16 cellular contexts compared by ENCODE assay signal in the genomic region with DNA sequence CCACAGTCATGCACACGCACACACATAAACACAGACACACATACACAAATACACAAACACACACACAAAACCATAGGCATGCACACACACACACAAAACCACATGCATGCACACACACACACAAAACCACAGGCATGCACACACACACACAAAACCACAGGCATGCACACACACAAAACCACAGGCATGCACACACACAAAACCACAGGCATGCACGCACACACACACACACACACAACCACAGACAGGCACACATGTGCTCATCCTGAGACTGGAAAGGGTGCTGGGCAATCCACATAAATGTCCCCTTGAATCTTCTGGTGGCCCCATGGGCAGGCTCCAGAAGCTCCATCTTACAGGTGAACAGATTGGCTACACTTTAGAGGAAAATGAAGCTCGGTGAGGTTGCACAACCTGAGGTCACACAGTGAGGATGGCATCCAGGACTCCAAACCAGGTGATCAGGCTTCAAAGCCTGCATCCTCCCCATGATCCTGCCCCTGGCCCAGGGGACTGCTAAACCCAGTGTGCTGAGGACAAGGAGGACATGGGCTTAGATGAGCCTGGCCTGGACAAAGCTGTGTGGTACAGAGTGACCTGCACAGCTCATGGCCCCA.
A peak's percentile ranks its signal among the peaks of the same experiment; 100 is the strongest.
DNase-seq lines count a peak whose midpoint lies in the region; ATAC-seq, FAIRE-seq and TF ChIP-seq lines count a peak whose summit lies in the region.
"Had no signal": no experiment of that assay in that cellular context is flagged by ENCODE, and none has a peak within 500 bp of the region (broad histone marks: within the 10 kb centered on the region; RNA-seq: fewer than 3 reads in every experiment).

No MANE protein-coding gene starts in this region.

- H3K27me3 Mint-ChIP-seq in activated CD4-positive, alpha-beta T cell treated with anti-CD3 and anti-CD28 coated beads, Interleukin-2, amount 10 ng/mL, durations not matched to agents 24 days and 14 days, result no peaks in the 10 kb centered on the region
- no peaks in the 10 kb centered on the region for H3K27me3 Mint-ChIP-seq in activated CD4-positive, alpha-beta T cell treated with anti-CD3 and anti-CD28 coated beads for 36 hours

- peaks cover 47% of the 10 kb centered on the region for H3K4me1 Mint-ChIP-seq in activated CD4-positive, alpha-beta T cell treated with anti-CD3 and anti-CD28 coated beads, Interleukin-2, amount 10 ng/mL, durations not matched to agents 24 days and 14 days
- H3K4me1 Mint-ChIP-seq in activated CD4-positive, alpha-beta T cell treated with anti-CD3 and anti-CD28 coated beads for 36 hours, result peaks cover 34% of the 10 kb centered on the region

- H2BK15ac ChIP-seq in H1 (ENCODE audit: low read length), result peak overlapping the region; percentile 99; the same call in 1 of the 2 replicates

- 75% methylated on average over 3 of the region's 3 CpGs; no CpG with 5 or more reads in 1 of the 2 experiments for WGBS in H1 (ENCODE audit: extremely low coverage in 1 of 2, insufficient coverage in 1 of 2, insufficient read length in 1 of 2, insufficient replicate concordance in 2 of 2, low coverage in 1 of 2, low lambda C conversion rate in 2 of 2, missing lambda C conversion rate in 1 of 2), 2 experiments

- H3K4me3 Mint-ChIP-seq in activated CD4-positive, alpha-beta T cell treated with anti-CD3 and anti-CD28 coated beads, Interleukin-2, amount 10 ng/mL, durations not matched to agents 24 days and 14 days, result peak overlapping the region; percentile 29
- no peak overlapping the region for H3K4me3 Mint-ChIP-seq in activated CD4-positive, alpha-beta T cell treated with anti-CD3 and anti-CD28 coated beads for 36 hours
- H3K4me3 Mint-ChIP-seq: immature natural killer cell had no signal

- no peak for FAIRE-seq in H1 (lab: Jason Lieb, UNC)

- intact Hi-C loops in activated CD4-positive, alpha-beta T cell treated with anti-CD3 and anti-CD28 coated beads, Interleukin-2, amount 10 ng/mL, durations not matched to agents 24 days and 14 days (cut with micrococcal nuclease), result loop anchor here (10.0 kb wide), 2 partner anchors 235 to 435 kb away; a partner anchor contains a TSS
- intact Hi-C loops in activated CD4-positive, alpha-beta T cell treated with anti-CD3 and anti-CD28 coated beads for 36 hours (cut with DNase I, micrococcal nuclease), result loop anchor here (1.0 to 10.0 kb wide), 2 partner anchors 15 to 145 kb away; a partner anchor contains a TSS
- intact Hi-C loops in left lung (cut with DNase I), result no loop called here

- H3K23ac ChIP-seq in H1 (ENCODE audit: insufficient read length), result no peak overlapping the region

- H3K23me2 ChIP-seq in H1 (ENCODE audit: low read depth, low read length), result no peaks in the 10 kb centered on the region; the same call in 1 of the 2 replicates

- CTCF ChIA-PET in activated CD4-positive, alpha-beta T cell treated with anti-CD3 and anti-CD28 coated beads for 36 hours (lab: Charles Lee), result interaction anchor here (0.6 to 1.8 kb wide), 4 partner anchors 17 to 759 kb away, joined by 3 to 6 read pairs (median 3); no protein-coding TSS in a partner anchor
- CTCF ChIA-PET in H1 (lab: Charles Lee; ENCODE audit: partially characterized antibody), result interaction anchor here (0.7 to 3.9 kb wide), 10 partner anchors 11 to 353 kb away, joined by 3 to 18 read pairs (median 5); no protein-coding TSS in a partner anchor

- peak overlapping the region; percentile 89 for H4K91ac ChIP-seq in H1 (replicated peaks; ENCODE audit: insufficient read length, low read length)

- no peak for DNase-seq in activated CD4-positive, alpha-beta T cell treated with anti-CD3 and anti-CD28 coated beads, Interleukin-2, amount 10 ng/mL, durations not matched to agents 24 days and 14 days
- DNase-seq in activated CD4-positive, alpha-beta T cell treated with anti-CD3 and anti-CD28 coated beads for 36 hours, result no peak
- DNase-seq in NT2/D1 (ENCODE audit: low read depth, low spot score) (no peak), H1 (ENCODE audit: low read depth in 1 of 2, low spot score in 2 of 2) (no peak), left lung (no peak), NCI-H2107 treated with DMSO at 0.1 percent for 48 hours (lab: John Stamatoyannopoulos, UW; ENCODE audit: unreplicated experiment) (no peak)
- DNase-seq: 8988T; central memory CD4-positive, alpha-beta T cell; effector CD8-positive, alpha-beta T cell; immature natural killer cell; mammary epithelial cell had no signal

- H3K79me1 ChIP-seq in H1 (ENCODE audit: low read depth, low read length), result no peaks in the 10 kb centered on the region

- TF ChIP-seq EP300 in H1 (IDR thresholded peaks at IDR 0.05; ENCODE audit: borderline replicate concordance in 1 of 2, low read depth in 2 of 2, low read length in 2 of 2), result no peak

- H2BK12ac ChIP-seq in H1 (ENCODE audit: low read depth, low read length), result peak overlapping the region; percentile 81; the same call in 1 of the 2 replicates

- peaks cover 10% of the 10 kb centered on the region for H3K4me1 ChIP-seq in NT2/D1 (ENCODE audit: insufficient read depth, insufficient read length)
- peaks cover 0 to 11% (median 3%) of the 10 kb centered on the region in 4 experiments; a peak in 4 of 7 replicates for H3K4me1 ChIP-seq in H1 (replicated peaks in 1 of 4; ENCODE audit: control insufficient read depth in 3 of 4, insufficient read depth in 4 of 4, low read length in 3 of 4)
- H3K4me1 ChIP-seq in parathyroid adenoma, result peaks cover 15% of the 10 kb centered on the region
- peaks cover 0 to 7% of the 10 kb centered on the region in 2 donors for H3K4me1 ChIP-seq in left lung
- H3K4me1 ChIP-seq: prostate gland had no signal

- H2BK5ac ChIP-seq in H1 (ENCODE audit: low read depth, low read length), result no peak overlapping the region

- H4K8ac ChIP-seq in H1 (ENCODE audit: extremely low read depth, insufficient read depth, low read length), result no peak overlapping the region

- H3K9ac ChIP-seq in NT2/D1 (ENCODE audit: insufficient read length, low read depth), result peak overlapping the region; percentile 36
- H3K9ac ChIP-seq in H1 (replicated peaks in 1 of 4; ENCODE audit: extremely low read depth in 1 of 4, low read depth in 3 of 4, low read length in 3 of 4), result no peak overlapping the region
- no peak overlapping the region for H3K9ac ChIP-seq in parathyroid adenoma

- H3K9me3 ChIP-seq in NT2/D1 (ENCODE audit: insufficient read depth, low read length), result no peaks in the 10 kb centered on the region
- no peaks in the 10 kb centered on the region for H3K9me3 ChIP-seq in H1 (ENCODE audit: insufficient read depth in 2 of 2, low read depth in 1 of 2, low read length in 1 of 2)
- no peaks in the 10 kb centered on the region for H3K9me3 ChIP-seq in parathyroid adenoma (ENCODE audit: control insufficient read depth, low read length)
- H3K9me3 ChIP-seq in left lung, result peaks cover 0 to 3% of the 10 kb centered on the region in 2 donors
- H3K9me3 ChIP-seq: BE2C, prostate gland had no signal

- H3K27ac Mint-ChIP-seq in activated CD4-positive, alpha-beta T cell treated with anti-CD3 and anti-CD28 coated beads, Interleukin-2, amount 10 ng/mL, durations not matched to agents 24 days and 14 days, result peak overlapping the region; percentile 51
- H3K27ac Mint-ChIP-seq in activated CD4-positive, alpha-beta T cell treated with anti-CD3 and anti-CD28 coated beads for 36 hours, result no peak overlapping the region

- no peak overlapping the region for H3K4me3 ChIP-seq in NT2/D1 (ENCODE audit: insufficient read length, low read depth)
- H3K4me3 ChIP-seq in H1 (ENCODE audit: extremely low read depth in 1 of 4, insufficient read depth in 2 of 4, low read depth in 3 of 4, low read length in 4 of 4), result no peak overlapping the region
- H3K4me3 ChIP-seq in parathyroid adenoma (ENCODE audit: low read depth, low read length), result no peak overlapping the region
- H3K4me3 ChIP-seq in left lung, result no peak overlapping the region
- H3K4me3 ChIP-seq: heart left ventricle, prostate gland had no signal

- peaks cover 0 to 2% of the 10 kb centered on the region in 2 experiments; a peak in 1 of 4 replicates for H3K79me2 ChIP-seq in H1 (ENCODE audit: control insufficient read depth in 1 of 2, insufficient read depth in 2 of 2, low read length in 2 of 2)
- no peaks in the 10 kb centered on the region for H3K79me2 ChIP-seq in parathyroid adenoma

- POLR2A ChIA-PET in activated CD4-positive, alpha-beta T cell treated with anti-CD3 and anti-CD28 coated beads for 36 hours (lab: Charles Lee), result interaction anchor here (0.8 kb wide), 1 partner anchor 18 kb away, joined by 3 read pairs; no protein-coding TSS in a partner anchor
- POLR2A ChIA-PET in H1 (lab: Charles Lee; ENCODE audit: partially characterized antibody), result interaction anchor here (2.4 kb wide), 1 partner anchor 145 kb away, joined by 13 read pairs; a partner anchor contains a TSS

- H2AFZ ChIP-seq in H1 (ENCODE audit: low read length), result no peak overlapping the region
- no peak overlapping the region for H2AFZ ChIP-seq in parathyroid adenoma

- no peaks in the 10 kb centered on the region for H3K9me3 Mint-ChIP-seq in activated CD4-positive, alpha-beta T cell treated with anti-CD3 and anti-CD28 coated beads, Interleukin-2, amount 10 ng/mL, durations not matched to agents 24 days and 14 days
- H3K9me3 Mint-ChIP-seq in activated CD4-positive, alpha-beta T cell treated with anti-CD3 and anti-CD28 coated beads for 36 hours (ENCODE audit: low read depth), result peaks cover 2% of the 10 kb centered on the region
- H3K9me3 Mint-ChIP-seq: immature natural killer cell had no signal

- no peak overlapping the region for H3K4me2 ChIP-seq in H1 (ENCODE audit: insufficient read depth in 1 of 2, low read depth in 2 of 2, low read length in 2 of 2)
- H3K4me2 ChIP-seq in parathyroid adenoma (ENCODE audit: low read length), result no peak overlapping the region

- no peak for TF ChIP-seq POLR2A in H1 (IDR thresholded peaks at IDR 0.05; ENCODE audit: control extremely low read depth in 1 of 2, low read depth in 2 of 2, low read length in 2 of 2)

- ATAC-seq in activated CD4-positive, alpha-beta T cell treated with anti-CD3 and anti-CD28 coated beads for 36 hours, result no peak
- ATAC-seq in left lung, result no peak
- no peak for ATAC-seq in HG02798 (IDR thresholded peaks at IDR 0.05; ENCODE audit: poor library complexity, unreplicated experiment)

- H3K27ac ChIP-seq in H1 (ENCODE audit: low read depth, low read length) (no peak overlapping the region), parathyroid adenoma (peak overlapping the region; percentile 65), left lung (no peak overlapping the region)
- H3K27ac ChIP-seq: heart left ventricle, prostate gland had no signal

- peak overlapping the region; percentile 76 for H2AK5ac ChIP-seq in H1 (ENCODE audit: low read depth, low read length)

- peak overlapping the region; percentile 66 for H3K4ac ChIP-seq in H1 (replicated peaks; ENCODE audit: insufficient read length, low read depth, low read length)

- no peak overlapping the region for H3K14ac ChIP-seq in H1 (ENCODE audit: insufficient read length)

- no peak for TF ChIP-seq RAD21 in H1 (IDR thresholded peaks at IDR 0.05 in 1 of 2, conservative IDR thresholded peaks at IDR 0.05 in 1 of 2; ENCODE audit: low read depth in 2 of 2, low read length in 2 of 2)

- 0 out of 2 replicates have a peak overlapping the region, but pooled peaks have one; percentile 77 for H2BK20ac ChIP-seq in H1 (ENCODE audit: low read length)

- TF ChIP-seq CTCF in H1 (IDR thresholded peaks at IDR 0.05; ENCODE audit: control extremely low read depth in 1 of 3, insufficient read depth in 1 of 3, low read depth in 1 of 3, low read length in 3 of 3) (no peak), parathyroid adenoma (IDR thresholded peaks at IDR 0.05) (no peak), left lung (IDR thresholded peaks at IDR 0.05) (no peak)

- no peak overlapping the region for H3K18ac ChIP-seq in H1 (ENCODE audit: extremely low read depth, low read length)

- H3K56ac ChIP-seq in H1 (replicated peaks; ENCODE audit: insufficient read length, low read depth, low read length), result no peak overlapping the region

- H2BK120ac ChIP-seq in H1 (replicated peaks; ENCODE audit: low read depth, low read length), result no peak overlapping the region

- H4K5ac ChIP-seq in H1 (ENCODE audit: insufficient read length, low read depth, low read length), result no peak overlapping the region

- H4K20me1 ChIP-seq in H1 (replicated peaks in 1 of 2; ENCODE audit: control insufficient read depth in 1 of 2, insufficient read depth in 2 of 2, low read length in 2 of 2), result peaks cover 0 to 2% of the 10 kb centered on the region in 2 experiments

- H3K27me3 ChIP-seq in NT2/D1 (ENCODE audit: insufficient read depth, insufficient read length) (peaks cover 10% of the 10 kb centered on the region), H1 (replicated peaks in 1 of 4; ENCODE audit: control insufficient read depth in 3 of 4, extremely low read depth in 1 of 4, insufficient read depth in 3 of 4, low read length in 3 of 4) (no peaks in the 10 kb centered on the region), parathyroid adenoma (ENCODE audit: control insufficient read depth, insufficient read depth, low read length) (no peaks in the 10 kb centered on the region), left lung (no peaks in the 10 kb centered on the region)
- H3K27me3 ChIP-seq: BE2C, heart left ventricle had no signal

- H3K36me3 Mint-ChIP-seq in activated CD4-positive, alpha-beta T cell treated with anti-CD3 and anti-CD28 coated beads, Interleukin-2, amount 10 ng/mL, durations not matched to agents 24 days and 14 days (ENCODE audit: low read depth), result peaks cover 5% of the 10 kb centered on the region
- no peaks in the 10 kb centered on the region for H3K36me3 Mint-ChIP-seq in activated CD4-positive, alpha-beta T cell treated with anti-CD3 and anti-CD28 coated beads for 36 hours (ENCODE audit: low read depth)
- H3K36me3 Mint-ChIP-seq: immature natural killer cell had no signal

- H3K36me3 ChIP-seq in NT2/D1 (ENCODE audit: insufficient read depth, insufficient read length, low read length) (no peaks in the 10 kb centered on the region), H1 (ENCODE audit: control insufficient read depth in 2 of 4, insufficient read depth in 4 of 4, low read length in 3 of 4) (no peaks in the 10 kb centered on the region), parathyroid adenoma (ENCODE audit: control insufficient read depth, insufficient read depth, low read length) (no peaks in the 10 kb centered on the region), left lung (no peaks in the 10 kb centered on the region)
- H3K36me3 ChIP-seq: BE2C, heart left ventricle, prostate gland had no signal

Comparison
In these comparisons a context has a peak if more than half of its experiments do, and no peak if none do; other contexts are left out.
1. intact Hi-C loops: an anchor here in activated CD4-positive, alpha-beta T cell treated with anti-CD3 and anti-CD28 coated beads, Interleukin-2, amount 10 ng/mL, durations not matched to agents 24 days and 14 days (10.0 kb wide) and activated CD4-positive, alpha-beta T cell treated with anti-CD3 and anti-CD28 coated beads for 36 hours (1.0 to 10.0 kb wide); none called in left lung.